ENCODE assay signal across 4 cellular contexts in the genomic region with DNA sequence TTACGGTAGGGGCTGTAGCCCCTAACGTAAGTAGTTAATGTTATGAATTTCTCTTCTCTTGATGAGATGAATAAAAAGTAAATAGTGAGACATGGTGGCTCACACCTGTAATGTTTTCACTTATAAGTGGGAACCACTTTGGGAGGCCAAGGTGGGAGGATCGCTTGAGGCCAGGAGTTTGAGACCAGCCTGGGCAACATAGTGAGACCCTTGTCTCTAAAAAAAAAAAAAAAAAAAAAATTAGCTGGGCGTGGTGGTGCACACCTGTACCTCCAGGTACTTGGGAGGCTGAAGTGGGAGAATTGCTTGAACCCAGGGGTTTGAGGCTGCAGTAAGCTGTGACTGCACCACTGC.
TF ChIP-seq lines count a peak whose summit lies in the region.

No MANE protein-coding gene starts in this region.

TF ChIP-seq in HEK293, 187 proteins besides CTCF, POLR2A, EP300 and RAD21:
- TF ChIP-seq ZNF121 (tag by site-specific recombination; IDR thresholded peaks at IDR 0.05): 0 out of 2 replicates have a peak, but pooled peaks have one; percentile 32
- 0 out of 2 replicates have a peak, but pooled peaks have one; percentile 40 for TF ChIP-seq ZEB2 (tag by site-specific recombination; IDR thresholded peaks at IDR 0.05)

TF ChIP-seq in WTC11, 78 proteins besides CTCF, POLR2A, EP300 and RAD21:
- TF ChIP-seq ZNF121 (CRISPR knock-in tag; IDR thresholded peaks at IDR 0.05): peak; percentile 25; the same call in 1 of the 2 replicates

TF ChIP-seq in K562, 482 proteins besides CTCF, POLR2A, EP300 and RAD21:
- peak; percentile 82 for TF ChIP-seq ZNF121 (CRISPR knock-in tag; conservative IDR thresholded peaks at IDR 0.05)
TF ChIP-seq in K562: peak in this region for 1; not testable (repeated sequence) for 481.

TF ChIP-seq in HepG2, 621 proteins besides CTCF, POLR2A, EP300 and RAD21:
- TF ChIP-seq SSRP1 (CRISPR knock-in tag; IDR thresholded peaks at IDR 0.05): 0 out of 2 replicates have a peak, but pooled peaks have one; percentile 24
- peak; percentile 55; the same call in 1 of the 2 replicates for TF ChIP-seq ZNF121 (CRISPR knock-in tag; IDR thresholded peaks at IDR 0.05)
